1 cellular context compared by ENCODE assay signal in genomic region chr13:45104294-45104693, GRCh38.
TF ChIP-seq lines count a peak whose summit lies in the region.

No MANE protein-coding gene starts in this region.

TF ChIP-seq in WTC11, 78 proteins besides CTCF, POLR2A, EP300 and RAD21 (continued from another document):
- no peak for TF ChIP-seq STAT6 (CRISPR knock-in tag; conservative IDR thresholded peaks at IDR 0.05; ENCODE audit: low read depth)
- no peak for TF ChIP-seq ZNF138 (CRISPR knock-in tag; conservative IDR thresholded peaks at IDR 0.05)
- no peak for TF ChIP-seq ZNF263 (CRISPR knock-in tag; IDR thresholded peaks at IDR 0.05; ENCODE audit: low read depth)
- no peak for TF ChIP-seq TEAD4 (CRISPR knock-in tag; IDR thresholded peaks at IDR 0.05)
- TF ChIP-seq HMGXB4 (CRISPR knock-in tag; IDR thresholded peaks at IDR 0.05), result no peak
- no peak for TF ChIP-seq ATF3 (CRISPR knock-in tag; conservative IDR thresholded peaks at IDR 0.05)
- TF ChIP-seq E2F5 (CRISPR knock-in tag; IDR thresholded peaks at IDR 0.05), result no peak
- TF ChIP-seq JUN (CRISPR knock-in tag; IDR thresholded peaks at IDR 0.05), result no peak
- TF ChIP-seq SMAD3 (CRISPR knock-in tag; IDR thresholded peaks at IDR 0.05; ENCODE audit: borderline replicate concordance), result no peak
- no peak for TF ChIP-seq TP53 (CRISPR knock-in tag; IDR thresholded peaks at IDR 0.05)
- TF ChIP-seq CDX4 (CRISPR knock-in tag; IDR thresholded peaks at IDR 0.05; ENCODE audit: borderline replicate concordance), result no peak
- no peak for TF ChIP-seq FOXK1 (CRISPR knock-in tag; IDR thresholded peaks at IDR 0.05)
- no peak for TF ChIP-seq ZNF425 (CRISPR knock-in tag; conservative IDR thresholded peaks at IDR 0.05)
